Comparison of ENCODE assay signal across 9 cellular contexts in genomic region chr3:32467333-32468070, GRCh38. TPM values are rescaled to one million over a fixed set of nuclear protein-coding genes. Genes with fewer than 3 reads are reported as not detected.
DNase-seq lines count a peak whose midpoint lies in the region; ATAC-seq and TF ChIP-seq lines count a peak whose summit lies in the region.
"Had no signal": no experiment of that assay in that cellular context is flagged by ENCODE, and none has a peak within 500 bp of the region (broad histone marks: within the 10 kb centered on the region; RNA-seq: fewer than 3 reads in every experiment).

No MANE protein-coding gene starts in this region.

- peak overlapping the region; percentile 87 for H2AFZ ChIP-seq in parathyroid adenoma

- H3K4me1 Mint-ChIP-seq in activated naive CD4-positive, alpha-beta T cell treated with anti-CD3 and anti-CD28 coated beads for 36 hours (ENCODE audit: low read depth), result peaks cover 42% of the 10 kb centered on the region
- peaks cover 39% of the 10 kb centered on the region for H3K4me1 Mint-ChIP-seq in glutamatergic neuron (ENCODE audit: low read depth, unreplicated experiment)

- H3K9me3 ChIP-seq in parathyroid adenoma (ENCODE audit: control insufficient read depth, low read length) (no peaks in the 10 kb centered on the region), tibial artery (no peaks in the 10 kb centered on the region)

- peak overlapping the region; percentile 20 for H3K4me3 Mint-ChIP-seq in activated naive CD4-positive, alpha-beta T cell treated with anti-CD3 and anti-CD28 coated beads for 36 hours
- peak overlapping the region; percentile 55 for H3K4me3 Mint-ChIP-seq in glutamatergic neuron (ENCODE audit: unreplicated experiment)

- no peaks in the 10 kb centered on the region for H3K9me3 Mint-ChIP-seq in activated naive CD4-positive, alpha-beta T cell treated with anti-CD3 and anti-CD28 coated beads for 36 hours
- H3K9me3 Mint-ChIP-seq in glutamatergic neuron (ENCODE audit: unreplicated experiment), result peaks cover 23% of the 10 kb centered on the region

- peaks cover 5% of the 10 kb centered on the region for H3K36me3 Mint-ChIP-seq in activated naive CD4-positive, alpha-beta T cell treated with anti-CD3 and anti-CD28 coated beads for 36 hours (ENCODE audit: low read depth)
- H3K36me3 Mint-ChIP-seq in glutamatergic neuron (ENCODE audit: unreplicated experiment), result no peaks in the 10 kb centered on the region

- no peaks in the 10 kb centered on the region for H3K79me2 ChIP-seq in parathyroid adenoma

- no peaks in the 10 kb centered on the region for H3K36me3 ChIP-seq in parathyroid adenoma (ENCODE audit: control insufficient read depth, insufficient read depth, low read length)
- no peaks in the 10 kb centered on the region for H3K36me3 ChIP-seq in tibial artery

- H3K9ac ChIP-seq in parathyroid adenoma, result no peak overlapping the region

- peak; percentile 67 for DNase-seq in Caki2 (ENCODE audit: low read depth)
- DNase-seq in HuH-7 (ENCODE audit: low spot score), result peak; percentile 89
- DNase-seq in SHP77 (lab: John Stamatoyannopoulos, UW), result peak; percentile 55 to 71
- DNase-seq in activated naive CD4-positive, alpha-beta T cell treated with anti-CD3 and anti-CD28 coated beads for 36 hours, result peak; percentile 78
- DNase-seq in glutamatergic neuron, result peak; percentile 91
- DNase-seq in tibial artery, result peak; percentile 53 to 77

- H3K27me3 ChIP-seq in parathyroid adenoma (ENCODE audit: control insufficient read depth, insufficient read depth, low read length) (no peaks in the 10 kb centered on the region), tibial artery (no peaks in the 10 kb centered on the region)

- no peaks in the 10 kb centered on the region for H3K4me1 ChIP-seq in parathyroid adenoma
- peaks cover 0 to 31% (median 8%) of the 10 kb centered on the region in 4 donors for H3K4me1 ChIP-seq in tibial artery

- H3K27me3 Mint-ChIP-seq in activated naive CD4-positive, alpha-beta T cell treated with anti-CD3 and anti-CD28 coated beads for 36 hours (ENCODE audit: low read depth), result no peaks in the 10 kb centered on the region
- H3K27me3 Mint-ChIP-seq in glutamatergic neuron (ENCODE audit: unreplicated experiment), result peaks cover 20% of the 10 kb centered on the region

- ATAC-seq in GM21367 (IDR thresholded peaks at IDR 0.05; ENCODE audit: unreplicated experiment), result peak; percentile 73

- peak overlapping the region; percentile 38 for H3K4me2 ChIP-seq in parathyroid adenoma (ENCODE audit: low read length)

- TF ChIP-seq CTCF in glutamatergic neuron (IDR thresholded peaks at IDR 0.05; ENCODE audit: partially characterized antibody, unreplicated experiment) (peak; percentile 99), parathyroid adenoma (IDR thresholded peaks at IDR 0.05) (peak; percentile 98), tibial artery (IDR thresholded peaks at IDR 0.05) (peak; percentile 92 to 99)

- intact Hi-C loops in activated naive CD4-positive, alpha-beta T cell treated with anti-CD3 and anti-CD28 coated beads for 36 hours (cut with micrococcal nuclease), result loop anchor here (1.0 to 10.0 kb wide), 7 partner anchors 68 to 353 kb away; partner anchors contain the start of gene CMTM8
- intact Hi-C loops in tibial artery (cut with DNase I; ENCODE audit: low total_unique reads), result loop anchor here (2.0 to 10.0 kb wide), 3 partner anchors 91 to 293 kb away; no protein-coding TSS in a partner anchor

- in situ Hi-C loops in Caki2 (cut with HindIII; ENCODE audit: low pct_unique_long_range_greater_than_20kb, low sequenced_read_pairs), result no loop called here

- peak overlapping the region; percentile 54 for H3K27ac Mint-ChIP-seq in activated naive CD4-positive, alpha-beta T cell treated with anti-CD3 and anti-CD28 coated beads for 36 hours
- peak overlapping the region; percentile 80 for H3K27ac Mint-ChIP-seq in glutamatergic neuron (ENCODE audit: unreplicated experiment)

- CTCF ChIA-PET in activated naive CD4-positive, alpha-beta T cell treated with anti-CD3 and anti-CD28 coated beads for 36 hours (lab: Charles Lee), result interaction anchor here (0.7 to 6.4 kb wide), 38 partner anchors 8 to 291 kb away, joined by 3 to 110 read pairs (median 6); no protein-coding TSS in a partner anchor

- H3K4me3 ChIP-seq in parathyroid adenoma (ENCODE audit: low read depth, low read length), result no peak overlapping the region
- peak overlapping the region; percentile 40 to 47 for H3K4me3 ChIP-seq in tibial artery

- H3K27ac ChIP-seq in parathyroid adenoma, result no peak overlapping the region
- H3K27ac ChIP-seq in tibial artery, result no peak overlapping the region
- H3K27ac ChIP-seq: epithelial cell of prostate had no signal

RNA-seq across cellular contexts. Expression of gene CMTM6, which starts 35.1 kb away (rescaled TPM):
- total RNA-seq in Caki2 (2014; rRNA removed; shearing (Covaris generic); ENCODE audit: low replicate concordance), result 73.3 and 82.2 TPM in 2 replicates
- total RNA-seq in activated naive CD4-positive, alpha-beta T cell treated with anti-CD3 and anti-CD28 coated beads for 36 hours, result 10 to 100 TPM; 43.7 to 44.3 TPM
- 17.5 TPM for total RNA-seq in glutamatergic neuron (ENCODE audit: unreplicated experiment)
